18 cellular contexts compared by ENCODE assay signal in the genomic region with DNA sequence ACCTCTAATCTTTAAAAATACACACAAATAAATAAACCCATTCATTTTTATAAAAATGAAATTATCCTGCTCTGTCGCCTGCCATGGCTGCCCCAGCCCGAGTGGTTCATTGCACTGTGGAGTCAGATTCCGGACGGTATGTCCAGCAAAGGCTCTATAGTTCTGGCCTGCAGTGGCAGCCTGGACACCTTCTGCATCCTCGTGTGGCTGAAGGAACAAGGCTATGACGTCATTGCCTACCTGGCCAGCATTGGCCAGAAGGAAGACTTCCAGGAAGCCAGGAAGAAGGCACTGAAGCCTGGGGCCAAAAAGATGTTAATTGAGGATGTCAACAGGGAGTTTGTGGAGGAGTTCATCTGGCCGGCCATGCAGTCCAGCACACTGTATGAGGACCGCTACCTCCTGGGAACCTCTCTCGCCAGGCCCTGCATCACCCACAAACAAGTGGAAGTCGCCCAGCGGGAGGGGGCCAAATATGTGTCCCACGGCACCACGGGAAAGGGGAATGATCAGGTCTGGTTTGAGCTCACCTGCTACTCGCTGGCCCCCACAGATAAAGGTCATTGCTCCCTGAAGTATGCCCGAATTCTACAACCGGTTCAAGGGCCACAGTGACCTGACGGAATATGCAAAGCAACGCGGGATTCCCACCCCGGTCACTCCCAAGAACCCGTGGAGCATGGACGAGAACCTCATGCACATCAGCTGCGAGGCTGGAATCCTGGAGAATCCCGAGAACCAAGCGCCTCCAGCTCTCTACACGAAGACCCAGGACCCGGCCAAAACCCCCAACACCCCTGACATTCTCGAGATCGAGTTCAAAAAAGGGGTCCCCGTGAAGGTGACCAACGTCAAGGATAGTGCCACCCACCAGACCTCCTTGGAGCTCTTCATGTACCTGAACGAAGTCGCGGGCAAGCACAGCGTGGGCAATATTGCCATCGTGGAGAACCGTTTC.
DNase-seq lines count a peak whose midpoint lies in the region; ATAC-seq, FAIRE-seq and TF ChIP-seq lines count a peak whose summit lies in the region.
"Had no signal": no experiment of that assay in that cellular context is flagged by ENCODE, and none has a peak within 500 bp of the region (broad histone marks: within the 10 kb centered on the region; RNA-seq: fewer than 3 reads in every experiment).

No MANE protein-coding gene starts in this region.

- H3K36me3 ChIP-seq in K562 (ENCODE audit: control insufficient read depth, insufficient read depth, low read length) (no peaks in the 10 kb centered on the region), neuronal stem cell (replicated peaks in 1 of 2; ENCODE audit: control insufficient read depth in 2 of 2, insufficient read depth in 2 of 2, low read length in 2 of 2) (no peaks in the 10 kb centered on the region), stomach (no peaks in the 10 kb centered on the region)
- H3K36me3 ChIP-seq: BE2C had no signal

- no CpG with 5 or more reads among the region's 37 CpGs for WGBS in H9 (ENCODE audit: extremely low coverage, insufficient read length, low lambda C conversion rate)
- whole genome bisulfite sequencing in K562 (ENCODE audit: insufficient coverage, low coverage, missing lambda C conversion rate) = 1% methylated on average over 36 of the region's 37 CpGs
- WGBS in neuronal stem cell (ENCODE audit: extremely low coverage in 2 of 2, insufficient read length in 2 of 2, insufficient replicate concordance in 1 of 2), 2 donors = no CpG with 5 or more reads among the region's 37 CpGs
- 91 to 95% (median 94%) methylated on average over 37 of the region's 37 CpGs for WGBS in stomach, 5 donors

- POLR2A ChIA-PET in K562 (lab: Yijun Ruan, JAX) = no interaction called here

- H3K23me2 ChIP-seq in H9 (ENCODE audit: insufficient read length, low read depth, low read length, poor library complexity, severe bottlenecking) = no peaks in the 10 kb centered on the region

- FAIRE-seq in K562 (lab: Jason Lieb, UNC) = no peak
- FAIRE-seq: A204.1, HTR-8/SVneo had no signal

- H3K4me1 ChIP-seq in H9 (ENCODE audit: insufficient read depth, low read length) = no peaks in the 10 kb centered on the region; the same call in 1 of the 2 replicates
- no peaks in the 10 kb centered on the region for H3K4me1 ChIP-seq in K562 (replicated peaks in 1 of 2; ENCODE audit: control insufficient read depth in 2 of 2, insufficient read depth in 2 of 2, low read length in 2 of 2)
- H3K4me1 ChIP-seq in neuronal stem cell (ENCODE audit: control insufficient read depth in 2 of 2, insufficient read depth in 1 of 2, low read depth in 1 of 2, low read length in 2 of 2) = peaks cover 0 to 6% of the 10 kb centered on the region in 2 donors
- no peaks in the 10 kb centered on the region for H3K4me1 ChIP-seq in stomach
- H3K4me1 ChIP-seq: BE2C had no signal

- no peak overlapping the region for H2BK120ac ChIP-seq in H9 (ENCODE audit: low read depth, low read length, poor library complexity, severe bottlenecking)
- peak overlapping the region; percentile 52 for H2BK120ac ChIP-seq in neuronal stem cell (ENCODE audit: low read depth, low read length)

- H4K91ac ChIP-seq in H9 (ENCODE audit: insufficient read length, low read depth, low read length) (no peak overlapping the region), neuronal stem cell (ENCODE audit: low read depth, low read length, poor library complexity) (peak overlapping the region; percentile 59)

- no peak overlapping the region for H2BK12ac ChIP-seq in H9 (ENCODE audit: insufficient read length, low read depth, low read length)
- no peak overlapping the region for H2BK12ac ChIP-seq in neuronal stem cell (ENCODE audit: low read length)

- DNase-seq in H9 = no peak
- DNase-seq in K562 (ENCODE audit: extremely low read depth in 1 of 4, low spot score in 3 of 4) = no peak
- no peak for DNase-seq in neuronal stem cell (ENCODE audit: low spot score)
- no peak for DNase-seq in NCI-H1417 (lab: John Stamatoyannopoulos, UW)
- DNase-seq in COLO829 (ENCODE audit: low spot score) = no peak
- DNase-seq in stomach = no peak
- DNase-seq: ACHN; BE2C; C1 segment of cervical spinal cord; CD4-positive, alpha-beta T cell; DMS153; DMS79; GF-D8; GOT3; H7 had no signal

- H3K9me3 ChIP-seq in H9 (ENCODE audit: control insufficient read depth, low read depth, low read length) (no peaks in the 10 kb centered on the region), K562 (replicated peaks; ENCODE audit: control insufficient read depth, insufficient read depth, low read depth, low read length) (no peaks in the 10 kb centered on the region), neuronal stem cell (replicated peaks in 1 of 2; ENCODE audit: control insufficient read depth in 2 of 2, insufficient read depth in 1 of 2, low read depth in 1 of 2, low read length in 2 of 2) (no peaks in the 10 kb centered on the region), stomach (peaks cover 0 to 14% (median 0%) of the 10 kb centered on the region in 4 donors)
- H3K9me3 ChIP-seq: BE2C had no signal

- TF ChIP-seq POLR2A in K562 (conservative IDR thresholded peaks at IDR 0.05) (no peak), stomach (IDR thresholded peaks at IDR 0.05) (no peak)

- no peaks in the 10 kb centered on the region for H3K9me3 Mint-ChIP-seq in H9

- intact Hi-C loops in K562 (cut with micrococcal nuclease) = no loop called here
- intact Hi-C loops in stomach (cut with DNase I; ENCODE audit: low total_unique reads) = no loop called here

- no peaks in the 10 kb centered on the region for H4K20me1 ChIP-seq in H9 (ENCODE audit: control insufficient read depth, insufficient read depth, insufficient read length)
- no peaks in the 10 kb centered on the region for H4K20me1 ChIP-seq in K562 (replicated peaks; ENCODE audit: control insufficient read depth, insufficient read depth, low read length)

- H4K5ac ChIP-seq in H9 (ENCODE audit: insufficient read length, low read depth, low read length) = no peak overlapping the region

- H3K27me3 Mint-ChIP-seq in H9 (ENCODE audit: low read depth) = no peaks in the 10 kb centered on the region
- H3K27me3 Mint-ChIP-seq: CD4-positive, alpha-beta T cell; IgD-negative memory B cell had no signal

- no peak overlapping the region for H2AFZ ChIP-seq in H9 (ENCODE audit: low read length)
- peak overlapping the region; percentile 24; the same call in 1 of the 2 replicates for H2AFZ ChIP-seq in K562 (ENCODE audit: low read depth, low read length)
- H2AFZ ChIP-seq in neuronal stem cell (ENCODE audit: low read length) = no peak overlapping the region

- peaks cover 10 to 11% of the 10 kb centered on the region in 2 experiments for H3K4me1 Mint-ChIP-seq in H9
- H3K4me1 Mint-ChIP-seq: IgD-negative memory B cell had no signal

- no peak overlapping the region for H3K18ac ChIP-seq in H9 (ENCODE audit: insufficient read length, low read depth, low read length)
- H3K18ac ChIP-seq in neuronal stem cell (ENCODE audit: low read length) = peak overlapping the region; percentile 41

- no peak for TF ChIP-seq CTCF in H9 (conservative IDR thresholded peaks at IDR 0.05)
- TF ChIP-seq CTCF in K562 (IDR thresholded peaks at IDR 0.05 in 2 of 3, conservative IDR thresholded peaks at IDR 0.05 in 1 of 3; ENCODE audit: insufficient read depth in 2 of 3, low read depth in 1 of 3, low read length in 3 of 3) = no peak
- TF ChIP-seq CTCF in stomach (IDR thresholded peaks at IDR 0.05) = no peak

- H3K27ac Mint-ChIP-seq in H9 = peak overlapping the region in 2 of 3 experiments; percentile 40 to 66; a peak in 2 of 7 replicates
- H3K27ac Mint-ChIP-seq: CD4-positive, alpha-beta T cell; IgD-negative memory B cell had no signal

- H2BK5ac ChIP-seq in H9 (ENCODE audit: insufficient read length, low read length) (no peak overlapping the region), neuronal stem cell (ENCODE audit: low read length) (no peak overlapping the region)

- H3K23ac ChIP-seq in H9 (ENCODE audit: insufficient read length, low read depth, low read length) (no peak overlapping the region), neuronal stem cell (ENCODE audit: low read depth, low read length, poor library complexity) (no peak overlapping the region)

- H4K8ac ChIP-seq in H9 (replicated peaks; ENCODE audit: insufficient read length, low read depth, low read length) = no peak overlapping the region
- H4K8ac ChIP-seq in neuronal stem cell (ENCODE audit: low read depth, low read length) = no peak overlapping the region

- H3K9ac ChIP-seq in H9 (ENCODE audit: extremely low read depth, insufficient read length, low read length) (no peak overlapping the region), K562 (ENCODE audit: insufficient read depth in 1 of 2, low read depth in 2 of 2, low read length in 2 of 2) (no peak overlapping the region), neuronal stem cell (ENCODE audit: low read depth, low read length, poor library complexity) (no peak overlapping the region)

- H3K9me1 ChIP-seq in K562 (ENCODE audit: control insufficient read depth, insufficient read depth, low read length) = no peaks in the 10 kb centered on the region

- no peak overlapping the region for H3K4me3 Mint-ChIP-seq in H9
- H3K4me3 Mint-ChIP-seq: CD4-positive, alpha-beta T cell had no signal

- H3K79me1 ChIP-seq in H9 (ENCODE audit: insufficient read depth, low read depth, low read length, poor library complexity, severe bottlenecking) (no peaks in the 10 kb centered on the region), neuronal stem cell (ENCODE audit: low read depth, low read length) (no peaks in the 10 kb centered on the region)

- H3K27ac ChIP-seq in H9 (ENCODE audit: insufficient read length, low read depth, low read length) (no peak overlapping the region), K562 (ENCODE audit: extremely low read depth, low read depth, low read length) (no peak overlapping the region), neuronal stem cell (replicated peaks; ENCODE audit: low read length) (no peak overlapping the region), stomach (no peak overlapping the region)

- H3K4me3 ChIP-seq in K562 (no peak overlapping the region), neuronal stem cell (ENCODE audit: low read length in 2 of 2) (no peak overlapping the region), stomach (no peak overlapping the region)

- H2AK5ac ChIP-seq in H9 (ENCODE audit: insufficient read length, low read length) (no peak overlapping the region), neuronal stem cell (ENCODE audit: low read depth, low read length) (no peak overlapping the region)

- ATAC-seq in K562 = no peak; the same call in 1 of the 3 replicates

- CTCF ChIA-PET in K562 (lab: Yijun Ruan, JAX; ENCODE audit: low intra/inter-chr PET ratio) = no interaction called here

- H3K4me2 ChIP-seq in H9 (ENCODE audit: insufficient read depth, insufficient read length, low read length) (no peak overlapping the region), K562 (ENCODE audit: insufficient read depth, low read length) (no peak overlapping the region), neuronal stem cell (ENCODE audit: insufficient read depth, low read length, poor library complexity, severe bottlenecking) (no peak overlapping the region)

- TF ChIP-seq EP300 in K562 (IDR thresholded peaks at IDR 0.05; ENCODE audit: low read length) = no peak
- TF ChIP-seq EP300 in stomach (IDR thresholded peaks at IDR 0.05) = no peak

- in situ Hi-C loops in K562 (cut with MboI) = no loop called here

- no peak overlapping the region for H3K56ac ChIP-seq in H9 (ENCODE audit: insufficient read length, low read depth, low read length)

- H3K27me3 ChIP-seq in H9 (ENCODE audit: insufficient read depth, low read length) = no peaks in the 10 kb centered on the region
- no peaks in the 10 kb centered on the region for H3K27me3 ChIP-seq in K562 (ENCODE audit: control insufficient read depth in 2 of 2, insufficient read depth in 2 of 2, low read length in 2 of 2)
- no peaks in the 10 kb centered on the region for H3K27me3 ChIP-seq in neuronal stem cell (ENCODE audit: control insufficient read depth in 3 of 3, insufficient read depth in 3 of 3, low read depth in 1 of 3, low read length in 3 of 3)
- no peaks in the 10 kb centered on the region for H3K27me3 ChIP-seq in stomach
- H3K27me3 ChIP-seq: BE2C had no signal

- H2BK20ac ChIP-seq in H9 (ENCODE audit: low read depth, low read length, poor library complexity, severe bottlenecking) = no peak overlapping the region

- H3K14ac ChIP-seq in H9 (ENCODE audit: insufficient read depth, low read length) (no peak overlapping the region), neuronal stem cell (ENCODE audit: low read length) (no peak overlapping the region)

- H2BK15ac ChIP-seq in H9 (ENCODE audit: low read depth, low read length) = no peak overlapping the region
- H2BK15ac ChIP-seq in neuronal stem cell (ENCODE audit: low read length) = no peak overlapping the region

- H3K4ac ChIP-seq in H9 (ENCODE audit: low read depth, low read length) (no peak overlapping the region), neuronal stem cell (ENCODE audit: low read length) (no peak overlapping the region)

- BruUV-seq in K562 (replicated peaks; lab: Mats Ljungman, UMichigan) = no TSS peak

- H3T11ph ChIP-seq in H9 (ENCODE audit: low read length) = no peak overlapping the region

- H3K79me2 ChIP-seq in H9 (ENCODE audit: insufficient read depth, low read length) (no peaks in the 10 kb centered on the region), K562 (ENCODE audit: control insufficient read depth, insufficient read depth, low read length) (no peaks in the 10 kb centered on the region)

- H3K36me3 Mint-ChIP-seq in H9 (ENCODE audit: insufficient read depth in 1 of 3, low read depth in 3 of 3) = peaks cover 0 to 5% (median 0%) of the 10 kb centered on the region in 3 experiments; a peak in 2 of 7 replicates

- TF ChIP-seq RAD21 in K562 (CRISPR knock-in tag; conservative IDR thresholded peaks at IDR 0.05 in 1 of 2, IDR thresholded peaks at IDR 0.05 in 1 of 2) = no peak
